1 cellular context compared by ENCODE assay signal in the genomic region with DNA sequence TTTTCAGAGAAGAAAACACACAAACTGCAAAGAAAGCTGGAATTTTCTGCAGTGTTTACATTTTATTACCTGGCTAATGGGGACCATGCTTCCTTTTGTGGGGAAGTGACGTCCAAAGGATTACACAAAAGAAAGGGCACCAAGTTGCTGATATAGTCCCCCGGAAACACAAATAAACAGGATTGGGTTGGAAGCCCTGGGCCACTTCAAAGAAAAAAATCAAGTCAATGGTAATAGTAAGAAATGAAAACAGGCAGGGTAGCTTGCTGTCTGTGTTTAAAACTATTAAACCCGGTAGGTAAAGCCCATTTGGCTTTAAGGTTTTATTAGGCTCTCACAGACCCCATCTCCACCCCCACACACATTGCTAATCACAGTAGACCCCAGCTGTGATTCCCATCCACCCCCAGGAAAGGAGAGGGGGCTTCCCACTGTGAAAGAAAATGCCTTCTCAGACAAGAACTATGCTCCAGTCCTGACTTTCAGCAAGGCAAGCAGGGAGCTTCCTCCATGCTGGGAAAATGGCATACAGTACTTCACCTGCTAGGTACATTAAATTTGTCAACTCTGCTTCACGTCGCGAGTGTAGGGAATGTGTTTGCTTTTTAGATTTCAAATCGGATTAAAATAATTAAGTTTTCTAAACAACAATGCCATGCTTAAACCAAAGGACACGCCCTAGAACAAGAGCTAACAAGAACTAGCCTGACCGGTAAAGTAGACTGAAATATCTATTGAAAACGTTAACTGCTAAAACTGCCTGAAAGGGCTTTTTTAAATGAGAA.
A peak's percentile ranks its signal among the peaks of the same experiment; 100 is the strongest.
TF ChIP-seq lines count a peak whose summit lies in the region.

No MANE protein-coding gene starts in this region.

TF ChIP-seq in HepG2, 621 proteins besides CTCF, POLR2A, EP300 and RAD21 (continued from another document and continues in another):
- TF ChIP-seq, protein P1, sequence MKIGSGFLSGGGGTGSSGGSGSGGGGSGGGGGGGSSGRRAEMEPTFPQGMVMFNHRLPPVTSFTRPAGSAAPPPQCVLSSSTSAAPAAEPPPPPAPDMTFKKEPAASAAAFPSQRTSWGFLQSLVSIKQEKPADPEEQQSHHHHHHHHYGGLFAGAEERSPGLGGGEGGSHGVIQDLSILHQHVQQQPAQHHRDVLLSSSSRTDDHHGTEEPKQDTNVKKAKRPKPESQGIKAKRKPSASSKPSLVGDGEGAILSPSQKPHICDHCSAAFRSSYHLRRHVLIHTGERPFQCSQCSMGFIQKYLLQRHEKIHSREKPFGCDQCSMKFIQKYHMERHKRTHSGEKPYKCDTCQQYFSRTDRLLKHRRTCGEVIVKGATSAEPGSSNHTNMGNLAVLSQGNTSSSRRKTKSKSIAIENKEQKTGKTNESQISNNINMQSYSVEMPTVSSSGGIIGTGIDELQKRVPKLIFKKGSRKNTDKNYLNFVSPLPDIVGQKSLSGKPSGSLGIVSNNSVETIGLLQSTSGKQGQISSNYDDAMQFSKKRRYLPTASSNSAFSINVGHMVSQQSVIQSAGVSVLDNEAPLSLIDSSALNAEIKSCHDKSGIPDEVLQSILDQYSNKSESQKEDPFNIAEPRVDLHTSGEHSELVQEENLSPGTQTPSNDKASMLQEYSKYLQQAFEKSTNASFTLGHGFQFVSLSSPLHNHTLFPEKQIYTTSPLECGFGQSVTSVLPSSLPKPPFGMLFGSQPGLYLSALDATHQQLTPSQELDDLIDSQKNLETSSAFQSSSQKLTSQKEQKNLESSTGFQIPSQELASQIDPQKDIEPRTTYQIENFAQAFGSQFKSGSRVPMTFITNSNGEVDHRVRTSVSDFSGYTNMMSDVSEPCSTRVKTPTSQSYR (CRISPR knock-in tag; IDR thresholded peaks at IDR 0.05; ENCODE audit: borderline replicate concordance): no peak
- 0 out of 2 replicates have a peak, but pooled peaks have one; percentile 24 for TF ChIP-seq MIXL1 (CRISPR knock-in tag; IDR thresholded peaks at IDR 0.05)
- TF ChIP-seq ZNF83 (CRISPR knock-in tag; IDR thresholded peaks at IDR 0.05; ENCODE audit: borderline replicate concordance): no peak
- no peak for TF ChIP-seq ZMYM3 (CRISPR knock-in tag; IDR thresholded peaks at IDR 0.05)
- TF ChIP-seq ATF7 (IDR thresholded peaks at IDR 0.05): no peak
- no peak for TF ChIP-seq ATF7 (CRISPR knock-in tag; IDR thresholded peaks at IDR 0.05)
- TF ChIP-seq SOX5 (CRISPR knock-in tag; IDR thresholded peaks at IDR 0.05; ENCODE audit: borderline replicate concordance): peak; percentile 28; the same call in 1 of the 2 replicates
- TF ChIP-seq ZNF383 (CRISPR knock-in tag; IDR thresholded peaks at IDR 0.05; ENCODE audit: borderline replicate concordance): no peak
- peak in 1 of 2 experiments; percentile 8; a peak in 1 of 4 replicates for TF ChIP-seq MAFK (conservative IDR thresholded peaks at IDR 0.05 in 1 of 2, IDR thresholded peaks at IDR 0.05 in 1 of 2; ENCODE audit: low read length in 2 of 2)
- TF ChIP-seq ZNF367 (CRISPR knock-in tag; IDR thresholded peaks at IDR 0.05; ENCODE audit: borderline replicate concordance): no peak
- no peak for TF ChIP-seq THAP11 (CRISPR knock-in tag; IDR thresholded peaks at IDR 0.05)
- TF ChIP-seq, protein P2, sequence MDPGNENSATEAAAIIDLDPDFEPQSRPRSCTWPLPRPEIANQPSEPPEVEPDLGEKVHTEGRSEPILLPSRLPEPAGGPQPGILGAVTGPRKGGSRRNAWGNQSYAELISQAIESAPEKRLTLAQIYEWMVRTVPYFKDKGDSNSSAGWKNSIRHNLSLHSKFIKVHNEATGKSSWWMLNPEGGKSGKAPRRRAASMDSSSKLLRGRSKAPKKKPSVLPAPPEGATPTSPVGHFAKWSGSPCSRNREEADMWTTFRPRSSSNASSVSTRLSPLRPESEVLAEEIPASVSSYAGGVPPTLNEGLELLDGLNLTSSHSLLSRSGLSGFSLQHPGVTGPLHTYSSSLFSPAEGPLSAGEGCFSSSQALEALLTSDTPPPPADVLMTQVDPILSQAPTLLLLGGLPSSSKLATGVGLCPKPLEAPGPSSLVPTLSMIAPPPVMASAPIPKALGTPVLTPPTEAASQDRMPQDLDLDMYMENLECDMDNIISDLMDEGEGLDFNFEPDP (CRISPR knock-in tag; conservative IDR thresholded peaks at IDR 0.05): no peak
- no peak for TF ChIP-seq CC2D1A (CRISPR knock-in tag; IDR thresholded peaks at IDR 0.05)
- no peak for TF ChIP-seq SRSF4 (IDR thresholded peaks at IDR 0.05; ENCODE audit: low read depth, low read length, poor library complexity, severe bottlenecking)
- TF ChIP-seq, protein P3, sequence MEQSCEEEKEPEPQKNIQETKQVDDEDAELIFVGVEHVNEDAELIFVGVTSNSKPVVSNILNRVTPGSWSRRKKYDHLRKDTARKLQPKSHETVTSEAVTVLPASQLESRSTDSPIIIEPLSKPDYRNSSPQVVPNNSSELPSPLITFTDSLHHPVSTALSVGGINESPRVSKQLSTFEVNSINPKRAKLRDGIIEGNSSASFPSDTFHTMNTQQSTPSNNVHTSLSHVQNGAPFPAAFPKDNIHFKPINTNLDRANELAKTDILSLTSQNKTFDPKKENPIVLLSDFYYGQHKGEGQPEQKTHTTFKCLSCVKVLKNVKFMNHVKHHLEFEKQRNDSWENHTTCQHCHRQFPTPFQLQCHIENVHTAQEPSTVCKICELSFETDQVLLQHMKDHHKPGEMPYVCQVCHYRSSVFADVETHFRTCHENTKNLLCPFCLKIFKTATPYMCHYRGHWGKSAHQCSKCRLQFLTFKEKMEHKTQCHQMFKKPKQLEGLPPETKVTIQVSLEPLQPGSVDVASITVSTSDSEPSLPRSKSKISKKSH (CRISPR knock-in tag; IDR thresholded peaks at IDR 0.05; ENCODE audit: borderline replicate concordance): no peak
- no peak for TF ChIP-seq ZNF124 (CRISPR knock-in tag; IDR thresholded peaks at IDR 0.05)
- TF ChIP-seq, protein P4, sequence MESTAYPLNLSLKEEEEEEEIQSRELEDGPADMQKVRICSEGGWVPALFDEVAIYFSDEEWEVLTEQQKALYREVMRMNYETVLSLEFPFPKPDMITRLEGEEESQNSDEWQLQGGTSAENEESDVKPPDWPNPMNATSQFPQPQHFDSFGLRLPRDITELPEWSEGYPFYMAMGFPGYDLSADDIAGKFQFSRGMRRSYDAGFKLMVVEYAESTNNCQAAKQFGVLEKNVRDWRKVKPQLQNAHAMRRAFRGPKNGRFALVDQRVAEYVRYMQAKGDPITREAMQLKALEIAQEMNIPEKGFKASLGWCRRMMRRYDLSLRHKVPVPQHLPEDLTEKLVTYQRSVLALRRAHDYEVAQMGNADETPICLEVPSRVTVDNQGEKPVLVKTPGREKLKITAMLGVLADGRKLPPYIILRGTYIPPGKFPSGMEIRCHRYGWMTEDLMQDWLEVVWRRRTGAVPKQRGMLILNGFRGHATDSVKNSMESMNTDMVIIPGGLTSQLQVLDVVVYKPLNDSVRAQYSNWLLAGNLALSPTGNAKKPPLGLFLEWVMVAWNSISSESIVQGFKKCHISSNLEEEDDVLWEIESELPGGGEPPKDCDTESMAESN (CRISPR knock-in tag; conservative IDR thresholded peaks at IDR 0.05): 0 out of 2 replicates have a peak, but pooled peaks have one; percentile 30
- TF ChIP-seq ZNF260 (CRISPR knock-in tag; IDR thresholded peaks at IDR 0.05; ENCODE audit: borderline replicate concordance, low read depth): no peak
- no peak; the same call in 1 of the 2 replicates for TF ChIP-seq FOSL2 (CRISPR knock-in tag; IDR thresholded peaks at IDR 0.05)
- TF ChIP-seq, protein P5, sequence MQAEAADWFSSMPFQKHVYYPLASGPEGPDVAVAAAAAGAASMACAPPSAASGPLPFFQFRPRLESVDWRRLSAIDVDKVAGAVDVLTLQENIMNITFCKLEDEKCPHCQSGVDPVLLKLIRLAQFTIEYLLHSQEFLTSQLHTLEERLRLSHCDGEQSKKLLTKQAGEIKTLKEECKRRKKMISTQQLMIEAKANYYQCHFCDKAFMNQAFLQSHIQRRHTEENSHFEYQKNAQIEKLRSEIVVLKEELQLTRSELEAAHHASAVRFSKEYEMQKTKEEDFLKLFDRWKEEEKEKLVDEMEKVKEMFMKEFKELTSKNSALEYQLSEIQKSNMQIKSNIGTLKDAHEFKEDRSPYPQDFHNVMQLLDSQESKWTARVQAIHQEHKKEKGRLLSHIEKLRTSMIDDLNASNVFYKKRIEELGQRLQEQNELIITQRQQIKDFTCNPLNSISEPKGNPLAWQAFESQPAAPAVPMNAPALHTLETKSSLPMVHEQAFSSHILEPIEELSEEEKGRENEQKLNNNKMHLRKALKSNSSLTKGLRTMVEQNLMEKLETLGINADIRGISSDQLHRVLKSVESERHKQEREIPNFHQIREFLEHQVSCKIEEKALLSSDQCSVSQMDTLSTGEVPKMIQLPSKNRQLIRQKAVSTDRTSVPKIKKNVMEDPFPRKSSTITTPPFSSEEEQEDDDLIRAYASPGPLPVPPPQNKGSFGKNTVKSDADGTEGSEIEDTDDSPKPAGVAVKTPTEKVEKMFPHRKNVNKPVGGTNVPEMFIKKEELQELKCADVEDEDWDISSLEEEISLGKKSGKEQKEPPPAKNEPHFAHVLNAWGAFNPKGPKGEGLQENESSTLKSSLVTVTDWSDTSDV (CRISPR knock-in tag; IDR thresholded peaks at IDR 0.05): no peak
- 0 out of 2 replicates have a peak, but pooled peaks have one; percentile 19 for TF ChIP-seq PITX1 (CRISPR knock-in tag; IDR thresholded peaks at IDR 0.05)
- TF ChIP-seq, protein P6, sequence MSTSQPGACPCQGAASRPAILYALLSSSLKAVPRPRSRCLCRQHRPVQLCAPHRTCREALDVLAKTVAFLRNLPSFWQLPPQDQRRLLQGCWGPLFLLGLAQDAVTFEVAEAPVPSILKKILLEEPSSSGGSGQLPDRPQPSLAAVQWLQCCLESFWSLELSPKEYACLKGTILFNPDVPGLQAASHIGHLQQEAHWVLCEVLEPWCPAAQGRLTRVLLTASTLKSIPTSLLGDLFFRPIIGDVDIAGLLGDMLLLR (CRISPR knock-in tag; IDR thresholded peaks at IDR 0.05): no peak
- TF ChIP-seq ELF3 (CRISPR knock-in tag; IDR thresholded peaks at IDR 0.05): peak; percentile 55; the same call in 1 of the 2 replicates
- no peak for TF ChIP-seq IKZF4 (CRISPR knock-in tag; IDR thresholded peaks at IDR 0.05; ENCODE audit: borderline replicate concordance, low read depth, not compliant biosample characterization)
- no peak for TF ChIP-seq SIX4 (CRISPR knock-in tag; IDR thresholded peaks at IDR 0.05)
- TF ChIP-seq NCOA2 (CRISPR knock-in tag; IDR thresholded peaks at IDR 0.05): peak; percentile 25; the same call in 1 of the 2 replicates
- no peak for TF ChIP-seq ZNF660 (CRISPR knock-in tag; IDR thresholded peaks at IDR 0.05; ENCODE audit: borderline replicate concordance, low read depth)
- no peak for TF ChIP-seq ZNF615 (CRISPR knock-in tag; IDR thresholded peaks at IDR 0.05; ENCODE audit: borderline replicate concordance)
- TF ChIP-seq NFYC (CRISPR knock-in tag; IDR thresholded peaks at IDR 0.05): no peak
- no peak for TF ChIP-seq SUZ12 (IDR thresholded peaks at IDR 0.05; ENCODE audit: low read depth, low read length)
- TF ChIP-seq WIZ (CRISPR knock-in tag; IDR thresholded peaks at IDR 0.05): no peak
- peak; percentile 42; the same call in 1 of the 2 replicates for TF ChIP-seq ZNF878 (CRISPR knock-in tag; IDR thresholded peaks at IDR 0.05)
- no peak for TF ChIP-seq FIP1L1 (IDR thresholded peaks at IDR 0.05; ENCODE audit: borderline replicate concordance, insufficient read depth, low read depth, low read length)
- TF ChIP-seq, protein P7, sequence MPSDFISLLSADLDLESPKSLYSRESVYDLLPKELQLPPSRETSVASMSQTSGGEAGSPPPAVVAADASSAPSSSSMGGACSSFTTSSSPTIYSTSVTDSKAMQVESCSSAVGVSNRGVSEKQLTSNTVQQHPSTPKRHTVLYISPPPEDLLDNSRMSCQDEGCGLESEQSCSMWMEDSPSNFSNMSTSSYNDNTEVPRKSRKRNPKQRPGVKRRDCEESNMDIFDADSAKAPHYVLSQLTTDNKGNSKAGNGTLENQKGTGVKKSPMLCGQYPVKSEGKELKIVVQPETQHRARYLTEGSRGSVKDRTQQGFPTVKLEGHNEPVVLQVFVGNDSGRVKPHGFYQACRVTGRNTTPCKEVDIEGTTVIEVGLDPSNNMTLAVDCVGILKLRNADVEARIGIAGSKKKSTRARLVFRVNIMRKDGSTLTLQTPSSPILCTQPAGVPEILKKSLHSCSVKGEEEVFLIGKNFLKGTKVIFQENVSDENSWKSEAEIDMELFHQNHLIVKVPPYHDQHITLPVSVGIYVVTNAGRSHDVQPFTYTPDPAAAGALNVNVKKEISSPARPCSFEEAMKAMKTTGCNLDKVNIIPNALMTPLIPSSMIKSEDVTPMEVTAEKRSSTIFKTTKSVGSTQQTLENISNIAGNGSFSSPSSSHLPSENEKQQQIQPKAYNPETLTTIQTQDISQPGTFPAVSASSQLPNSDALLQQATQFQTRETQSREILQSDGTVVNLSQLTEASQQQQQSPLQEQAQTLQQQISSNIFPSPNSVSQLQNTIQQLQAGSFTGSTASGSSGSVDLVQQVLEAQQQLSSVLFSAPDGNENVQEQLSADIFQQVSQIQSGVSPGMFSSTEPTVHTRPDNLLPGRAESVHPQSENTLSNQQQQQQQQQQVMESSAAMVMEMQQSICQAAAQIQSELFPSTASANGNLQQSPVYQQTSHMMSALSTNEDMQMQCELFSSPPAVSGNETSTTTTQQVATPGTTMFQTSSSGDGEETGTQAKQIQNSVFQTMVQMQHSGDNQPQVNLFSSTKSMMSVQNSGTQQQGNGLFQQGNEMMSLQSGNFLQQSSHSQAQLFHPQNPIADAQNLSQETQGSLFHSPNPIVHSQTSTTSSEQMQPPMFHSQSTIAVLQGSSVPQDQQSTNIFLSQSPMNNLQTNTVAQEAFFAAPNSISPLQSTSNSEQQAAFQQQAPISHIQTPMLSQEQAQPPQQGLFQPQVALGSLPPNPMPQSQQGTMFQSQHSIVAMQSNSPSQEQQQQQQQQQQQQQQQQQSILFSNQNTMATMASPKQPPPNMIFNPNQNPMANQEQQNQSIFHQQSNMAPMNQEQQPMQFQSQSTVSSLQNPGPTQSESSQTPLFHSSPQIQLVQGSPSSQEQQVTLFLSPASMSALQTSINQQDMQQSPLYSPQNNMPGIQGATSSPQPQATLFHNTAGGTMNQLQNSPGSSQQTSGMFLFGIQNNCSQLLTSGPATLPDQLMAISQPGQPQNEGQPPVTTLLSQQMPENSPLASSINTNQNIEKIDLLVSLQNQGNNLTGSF (CRISPR knock-in tag; IDR thresholded peaks at IDR 0.05): no peak
- no peak for TF ChIP-seq ZFP36L1 (CRISPR knock-in tag; IDR thresholded peaks at IDR 0.05)
- peak; percentile 90 for TF ChIP-seq ZNF121 (CRISPR knock-in tag; IDR thresholded peaks at IDR 0.05)
- TF ChIP-seq, protein P8, sequence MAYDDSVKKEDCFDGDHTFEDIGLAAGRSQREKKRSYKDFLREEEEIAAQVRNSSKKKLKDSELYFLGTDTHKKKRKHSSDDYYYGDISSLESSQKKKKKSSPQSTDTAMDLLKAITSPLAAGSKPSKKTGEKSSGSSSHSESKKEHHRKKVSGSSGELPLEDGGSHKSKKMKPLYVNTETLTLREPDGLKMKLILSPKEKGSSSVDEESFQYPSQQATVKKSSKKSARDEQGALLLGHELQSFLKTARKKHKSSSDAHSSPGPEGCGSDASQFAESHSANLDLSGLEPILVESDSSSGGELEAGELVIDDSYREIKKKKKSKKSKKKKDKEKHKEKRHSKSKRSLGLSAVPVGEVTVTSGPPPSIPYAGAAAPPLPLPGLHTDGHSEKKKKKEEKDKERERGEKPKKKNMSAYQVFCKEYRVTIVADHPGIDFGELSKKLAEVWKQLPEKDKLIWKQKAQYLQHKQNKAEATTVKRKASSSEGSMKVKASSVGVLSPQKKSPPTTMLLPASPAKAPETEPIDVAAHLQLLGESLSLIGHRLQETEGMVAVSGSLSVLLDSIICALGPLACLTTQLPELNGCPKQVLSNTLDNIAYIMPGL (CRISPR knock-in tag; IDR thresholded peaks at IDR 0.05; ENCODE audit: borderline replicate concordance in 1 of 2, low read depth in 1 of 2): no peak
- TF ChIP-seq ZNF589 (CRISPR knock-in tag; conservative IDR thresholded peaks at IDR 0.05): no peak
- no peak for TF ChIP-seq KDM6A (CRISPR knock-in tag; IDR thresholded peaks at IDR 0.05; ENCODE audit: low read depth)
- no peak for TF ChIP-seq MAZ (IDR thresholded peaks at IDR 0.05; ENCODE audit: borderline replicate concordance, low read depth, low read length)
- no peak for TF ChIP-seq MAZ (CRISPR knock-in tag; IDR thresholded peaks at IDR 0.05; ENCODE audit: low read depth)
- TF ChIP-seq YEATS2 (CRISPR knock-in tag; IDR thresholded peaks at IDR 0.05; ENCODE audit: borderline replicate concordance): peak; percentile 24; the same call in 1 of the 2 replicates
